Comparison of ENCODE assay signal across 1 cellular context in the genomic region with DNA sequence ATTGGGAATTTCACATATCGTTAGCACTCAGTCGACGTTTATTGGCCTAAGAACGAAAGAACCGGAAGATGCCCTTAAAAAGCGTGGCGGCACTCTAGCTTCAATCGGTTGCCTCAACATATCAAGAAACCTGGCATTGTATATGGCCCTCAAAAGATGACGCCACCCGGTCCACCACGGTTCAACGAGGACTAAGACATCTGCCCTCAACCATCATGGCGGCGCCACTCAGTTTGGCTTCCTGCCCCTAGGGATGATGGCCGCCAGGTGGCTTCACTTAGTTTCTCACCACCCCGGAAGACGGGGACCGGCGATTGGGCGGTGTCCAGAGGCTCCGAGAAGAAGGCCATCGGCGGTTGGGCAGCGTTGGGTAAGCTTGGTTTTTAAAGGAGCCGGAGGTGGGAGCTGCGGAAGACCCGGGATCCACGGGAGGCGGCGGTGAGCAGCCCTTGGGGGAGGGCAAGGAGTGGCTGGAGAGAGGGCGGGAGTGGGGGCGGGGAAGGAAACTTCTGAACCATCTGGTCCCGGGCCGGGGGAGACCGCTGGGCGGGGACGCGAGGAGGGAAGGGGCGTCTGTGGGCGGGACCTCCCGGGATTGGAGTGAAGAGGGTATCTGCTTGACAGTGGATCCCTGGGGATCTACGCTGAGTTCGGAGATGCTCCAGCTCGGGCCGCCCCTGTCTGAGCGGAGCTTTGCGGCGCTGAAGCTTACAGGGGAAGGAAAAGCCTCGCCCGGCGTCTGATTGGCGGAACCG.
TF ChIP-seq lines count a peak whose summit lies in the region.

Gene PRR14, plus strand, starts transcription at position 592 of the 755 bp plus-strand sequence. CDS start 686 bp downstream, outside the sequence.

TF ChIP-seq in HepG2, 621 proteins besides CTCF, POLR2A, EP300 and RAD21 (continued from another document and continues in another):
- peak; percentile 79; the same call in 1 of the 2 replicates for TF ChIP-seq THAP9 (CRISPR knock-in tag; IDR thresholded peaks at IDR 0.05; ENCODE audit: borderline replicate concordance)
- TF ChIP-seq AGO2 (optimal IDR thresholded peaks at IDR 0.05; ENCODE audit: low read depth, low read length): no peak
- TF ChIP-seq ZNF136 (CRISPR knock-in tag; IDR thresholded peaks at IDR 0.05; ENCODE audit: low read depth): no peak
- TF ChIP-seq, protein P1, sequence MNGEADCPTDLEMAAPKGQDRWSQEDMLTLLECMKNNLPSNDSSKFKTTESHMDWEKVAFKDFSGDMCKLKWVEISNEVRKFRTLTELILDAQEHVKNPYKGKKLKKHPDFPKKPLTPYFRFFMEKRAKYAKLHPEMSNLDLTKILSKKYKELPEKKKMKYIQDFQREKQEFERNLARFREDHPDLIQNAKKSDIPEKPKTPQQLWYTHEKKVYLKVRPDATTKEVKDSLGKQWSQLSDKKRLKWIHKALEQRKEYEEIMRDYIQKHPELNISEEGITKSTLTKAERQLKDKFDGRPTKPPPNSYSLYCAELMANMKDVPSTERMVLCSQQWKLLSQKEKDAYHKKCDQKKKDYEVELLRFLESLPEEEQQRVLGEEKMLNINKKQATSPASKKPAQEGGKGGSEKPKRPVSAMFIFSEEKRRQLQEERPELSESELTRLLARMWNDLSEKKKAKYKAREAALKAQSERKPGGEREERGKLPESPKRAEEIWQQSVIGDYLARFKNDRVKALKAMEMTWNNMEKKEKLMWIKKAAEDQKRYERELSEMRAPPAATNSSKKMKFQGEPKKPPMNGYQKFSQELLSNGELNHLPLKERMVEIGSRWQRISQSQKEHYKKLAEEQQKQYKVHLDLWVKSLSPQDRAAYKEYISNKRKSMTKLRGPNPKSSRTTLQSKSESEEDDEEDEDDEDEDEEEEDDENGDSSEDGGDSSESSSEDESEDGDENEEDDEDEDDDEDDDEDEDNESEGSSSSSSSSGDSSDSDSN (CRISPR knock-in tag; IDR thresholded peaks at IDR 0.05): peak; percentile 14; the same call in 1 of the 2 replicates
- TF ChIP-seq, protein P2, sequence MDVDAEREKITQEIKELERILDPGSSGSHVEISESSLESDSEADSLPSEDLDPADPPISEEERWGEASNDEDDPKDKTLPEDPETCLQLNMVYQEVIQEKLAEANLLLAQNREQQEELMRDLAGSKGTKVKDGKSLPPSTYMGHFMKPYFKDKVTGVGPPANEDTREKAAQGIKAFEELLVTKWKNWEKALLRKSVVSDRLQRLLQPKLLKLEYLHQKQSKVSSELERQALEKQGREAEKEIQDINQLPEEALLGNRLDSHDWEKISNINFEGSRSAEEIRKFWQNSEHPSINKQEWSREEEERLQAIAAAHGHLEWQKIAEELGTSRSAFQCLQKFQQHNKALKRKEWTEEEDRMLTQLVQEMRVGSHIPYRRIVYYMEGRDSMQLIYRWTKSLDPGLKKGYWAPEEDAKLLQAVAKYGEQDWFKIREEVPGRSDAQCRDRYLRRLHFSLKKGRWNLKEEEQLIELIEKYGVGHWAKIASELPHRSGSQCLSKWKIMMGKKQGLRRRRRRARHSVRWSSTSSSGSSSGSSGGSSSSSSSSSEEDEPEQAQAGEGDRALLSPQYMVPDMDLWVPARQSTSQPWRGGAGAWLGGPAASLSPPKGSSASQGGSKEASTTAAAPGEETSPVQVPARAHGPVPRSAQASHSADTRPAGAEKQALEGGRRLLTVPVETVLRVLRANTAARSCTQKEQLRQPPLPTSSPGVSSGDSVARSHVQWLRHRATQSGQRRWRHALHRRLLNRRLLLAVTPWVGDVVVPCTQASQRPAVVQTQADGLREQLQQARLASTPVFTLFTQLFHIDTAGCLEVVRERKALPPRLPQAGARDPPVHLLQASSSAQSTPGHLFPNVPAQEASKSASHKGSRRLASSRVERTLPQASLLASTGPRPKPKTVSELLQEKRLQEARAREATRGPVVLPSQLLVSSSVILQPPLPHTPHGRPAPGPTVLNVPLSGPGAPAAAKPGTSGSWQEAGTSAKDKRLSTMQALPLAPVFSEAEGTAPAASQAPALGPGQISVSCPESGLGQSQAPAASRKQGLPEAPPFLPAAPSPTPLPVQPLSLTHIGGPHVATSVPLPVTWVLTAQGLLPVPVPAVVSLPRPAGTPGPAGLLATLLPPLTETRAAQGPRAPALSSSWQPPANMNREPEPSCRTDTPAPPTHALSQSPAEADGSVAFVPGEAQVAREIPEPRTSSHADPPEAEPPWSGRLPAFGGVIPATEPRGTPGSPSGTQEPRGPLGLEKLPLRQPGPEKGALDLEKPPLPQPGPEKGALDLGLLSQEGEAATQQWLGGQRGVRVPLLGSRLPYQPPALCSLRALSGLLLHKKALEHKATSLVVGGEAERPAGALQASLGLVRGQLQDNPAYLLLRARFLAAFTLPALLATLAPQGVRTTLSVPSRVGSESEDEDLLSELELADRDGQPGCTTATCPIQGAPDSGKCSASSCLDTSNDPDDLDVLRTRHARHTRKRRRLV (CRISPR knock-in tag; IDR thresholded peaks at IDR 0.05): peak; percentile 57
- no peak for TF ChIP-seq ZNF10 (CRISPR knock-in tag; IDR thresholded peaks at IDR 0.05; ENCODE audit: borderline replicate concordance, low read depth)
- peak; percentile 33; the same call in 1 of the 2 replicates for TF ChIP-seq ZNF280D (CRISPR knock-in tag; IDR thresholded peaks at IDR 0.05)
- no peak for TF ChIP-seq ZNF558 (CRISPR knock-in tag; IDR thresholded peaks at IDR 0.05; ENCODE audit: borderline replicate concordance)
- peak; percentile 39 for TF ChIP-seq CCAR2 (optimal IDR thresholded peaks at IDR 0.05; ENCODE audit: low read depth, low read length)
- no peak for TF ChIP-seq GZF1 (CRISPR knock-in tag; IDR thresholded peaks at IDR 0.05)
- no peak for TF ChIP-seq ZNF660 (CRISPR knock-in tag; IDR thresholded peaks at IDR 0.05; ENCODE audit: borderline replicate concordance, low read depth)
- TF ChIP-seq, protein P3, sequence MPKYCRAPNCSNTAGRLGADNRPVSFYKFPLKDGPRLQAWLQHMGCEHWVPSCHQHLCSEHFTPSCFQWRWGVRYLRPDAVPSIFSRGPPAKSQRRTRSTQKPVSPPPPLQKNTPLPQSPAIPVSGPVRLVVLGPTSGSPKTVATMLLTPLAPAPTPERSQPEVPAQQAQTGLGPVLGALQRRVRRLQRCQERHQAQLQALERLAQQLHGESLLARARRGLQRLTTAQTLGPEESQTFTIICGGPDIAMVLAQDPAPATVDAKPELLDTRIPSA (CRISPR knock-in tag; IDR thresholded peaks at IDR 0.05; ENCODE audit: borderline replicate concordance): no peak
- TF ChIP-seq ZNF460 (CRISPR knock-in tag; IDR thresholded peaks at IDR 0.05; ENCODE audit: borderline replicate concordance): no peak
- TF ChIP-seq NR3C1 (CRISPR knock-in tag; IDR thresholded peaks at IDR 0.05): no peak
- TF ChIP-seq SALL2 (CRISPR knock-in tag; IDR thresholded peaks at IDR 0.05): no peak
- TF ChIP-seq ZFP36 (IDR thresholded peaks at IDR 0.05; ENCODE audit: borderline replicate concordance, low read depth, low read length, partially characterized antibody): no peak
- no peak for TF ChIP-seq GABPA (IDR thresholded peaks at IDR 0.05; ENCODE audit: low read depth, low read length)
- peak; percentile 86 for TF ChIP-seq GABPA (CRISPR knock-in tag; IDR thresholded peaks at IDR 0.05; ENCODE audit: low read depth)
- TF ChIP-seq ZKSCAN1 (IDR thresholded peaks at IDR 0.05; ENCODE audit: low read length): no peak
- TF ChIP-seq MAFF (IDR thresholded peaks at IDR 0.05; ENCODE audit: low read depth, low read length): no peak
- TF ChIP-seq ZNF350 (CRISPR knock-in tag; IDR thresholded peaks at IDR 0.05; ENCODE audit: borderline replicate concordance, low read depth): peak; percentile 90
- peak; percentile 12; the same call in 1 of the 2 replicates for TF ChIP-seq TFE3 (CRISPR knock-in tag; IDR thresholded peaks at IDR 0.05)
- peak; percentile 55; the same call in 1 of the 2 replicates for TF ChIP-seq NFKB2 (CRISPR knock-in tag; IDR thresholded peaks at IDR 0.05; ENCODE audit: borderline replicate concordance)
- TF ChIP-seq, protein P4, sequence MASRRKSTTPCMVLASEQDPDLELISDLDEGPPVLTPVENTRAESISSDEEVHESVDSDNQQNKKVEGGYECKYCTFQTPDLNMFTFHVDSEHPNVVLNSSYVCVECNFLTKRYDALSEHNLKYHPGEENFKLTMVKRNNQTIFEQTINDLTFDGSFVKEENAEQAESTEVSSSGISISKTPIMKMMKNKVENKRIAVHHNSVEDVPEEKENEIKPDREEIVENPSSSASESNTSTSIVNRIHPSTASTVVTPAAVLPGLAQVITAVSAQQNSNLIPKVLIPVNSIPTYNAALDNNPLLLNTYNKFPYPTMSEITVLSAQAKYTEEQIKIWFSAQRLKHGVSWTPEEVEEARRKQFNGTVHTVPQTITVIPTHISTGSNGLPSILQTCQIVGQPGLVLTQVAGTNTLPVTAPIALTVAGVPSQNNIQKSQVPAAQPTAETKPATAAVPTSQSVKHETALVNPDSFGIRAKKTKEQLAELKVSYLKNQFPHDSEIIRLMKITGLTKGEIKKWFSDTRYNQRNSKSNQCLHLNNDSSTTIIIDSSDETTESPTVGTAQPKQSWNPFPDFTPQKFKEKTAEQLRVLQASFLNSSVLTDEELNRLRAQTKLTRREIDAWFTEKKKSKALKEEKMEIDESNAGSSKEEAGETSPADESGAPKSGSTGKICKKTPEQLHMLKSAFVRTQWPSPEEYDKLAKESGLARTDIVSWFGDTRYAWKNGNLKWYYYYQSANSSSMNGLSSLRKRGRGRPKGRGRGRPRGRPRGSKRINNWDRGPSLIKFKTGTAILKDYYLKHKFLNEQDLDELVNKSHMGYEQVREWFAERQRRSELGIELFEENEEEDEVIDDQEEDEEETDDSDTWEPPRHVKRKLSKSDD (CRISPR knock-in tag; IDR thresholded peaks at IDR 0.05; ENCODE audit: low read depth): peak; percentile 98
- no peak; the same call in 1 of the 2 replicates for TF ChIP-seq TSC22D2 (CRISPR knock-in tag; IDR thresholded peaks at IDR 0.05; ENCODE audit: borderline replicate concordance)
- TF ChIP-seq, protein P5, sequence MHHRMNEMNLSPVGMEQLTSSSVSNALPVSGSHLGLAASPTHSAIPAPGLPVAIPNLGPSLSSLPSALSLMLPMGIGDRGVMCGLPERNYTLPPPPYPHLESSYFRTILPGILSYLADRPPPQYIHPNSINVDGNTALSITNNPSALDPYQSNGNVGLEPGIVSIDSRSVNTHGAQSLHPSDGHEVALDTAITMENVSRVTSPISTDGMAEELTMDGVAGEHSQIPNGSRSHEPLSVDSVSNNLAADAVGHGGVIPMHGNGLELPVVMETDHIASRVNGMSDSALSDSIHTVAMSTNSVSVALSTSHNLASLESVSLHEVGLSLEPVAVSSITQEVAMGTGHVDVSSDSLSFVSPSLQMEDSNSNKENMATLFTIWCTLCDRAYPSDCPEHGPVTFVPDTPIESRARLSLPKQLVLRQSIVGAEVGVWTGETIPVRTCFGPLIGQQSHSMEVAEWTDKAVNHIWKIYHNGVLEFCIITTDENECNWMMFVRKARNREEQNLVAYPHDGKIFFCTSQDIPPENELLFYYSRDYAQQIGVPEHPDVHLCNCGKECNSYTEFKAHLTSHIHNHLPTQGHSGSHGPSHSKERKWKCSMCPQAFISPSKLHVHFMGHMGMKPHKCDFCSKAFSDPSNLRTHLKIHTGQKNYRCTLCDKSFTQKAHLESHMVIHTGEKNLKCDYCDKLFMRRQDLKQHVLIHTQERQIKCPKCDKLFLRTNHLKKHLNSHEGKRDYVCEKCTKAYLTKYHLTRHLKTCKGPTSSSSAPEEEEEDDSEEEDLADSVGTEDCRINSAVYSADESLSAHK (CRISPR knock-in tag; IDR thresholded peaks at IDR 0.05; ENCODE audit: borderline replicate concordance): no peak; the same call in 1 of the 2 replicates
- no peak for TF ChIP-seq GATA4 (IDR thresholded peaks at IDR 0.05; ENCODE audit: borderline replicate concordance, low read depth)
- peak; percentile 67; the same call in 1 of the 2 replicates for TF ChIP-seq SIN3A (IDR thresholded peaks at IDR 0.05; ENCODE audit: borderline replicate concordance, low read depth, low read length)
- TF ChIP-seq RXRB (CRISPR knock-in tag; IDR thresholded peaks at IDR 0.05; ENCODE audit: borderline replicate concordance): no peak; the same call in 1 of the 2 replicates
